ENCODE assay signal across 9 cellular contexts in genomic region chr17:83079766-83080616, GRCh38. TPM values are rescaled to one million over a fixed set of nuclear protein-coding genes. Genes with fewer than 3 reads are reported as not detected.
DNase-seq lines count a peak whose midpoint lies in the region; ATAC-seq, FAIRE-seq and TF ChIP-seq lines count a peak whose summit lies in the region.
"Had no signal": no experiment of that assay in that cellular context is flagged by ENCODE, and none has a peak within 500 bp of the region (broad histone marks: within the 10 kb centered on the region; RNA-seq: fewer than 3 reads in every experiment).

No MANE protein-coding gene starts in this region.

- FAIRE-seq in urothelium cell line (lab: Jason Lieb, UNC) = no peak

- no peak overlapping the region for H3K4me3 Mint-ChIP-seq in activated T-cell treated with anti-CD3 and anti-CD28 coated beads, Interleukin-2, amount 50 U/mL, for 24 hours
- no peak overlapping the region for H3K4me3 Mint-ChIP-seq in activated T-cell treated with anti-CD3 and anti-CD28 coated beads, Interleukin-2, amount 50 U/mL, for 4 hours
- no peak overlapping the region for H3K4me3 Mint-ChIP-seq in immature natural killer cell

- H3K27ac Mint-ChIP-seq in activated T-cell treated with anti-CD3 and anti-CD28 coated beads, Interleukin-2, amount 50 U/mL, for 24 hours = no peak overlapping the region
- H3K27ac Mint-ChIP-seq in immature natural killer cell = no peak overlapping the region

- H3K27me3 Mint-ChIP-seq in activated T-cell treated with anti-CD3 and anti-CD28 coated beads, Interleukin-2, amount 50 U/mL, for 24 hours = peaks cover 24% of the 10 kb centered on the region
- H3K27me3 Mint-ChIP-seq in activated T-cell treated with anti-CD3 and anti-CD28 coated beads, Interleukin-2, amount 50 U/mL, for 4 hours (ENCODE audit: low read depth) = peaks cover 3% of the 10 kb centered on the region
- H3K27me3 Mint-ChIP-seq in immature natural killer cell (ENCODE audit: low read depth in 3 of 3) = peaks cover 44 to 61% (median 46%) of the 10 kb centered on the region in 3 donors

- H3K4me1 Mint-ChIP-seq in activated T-cell treated with anti-CD3 and anti-CD28 coated beads, Interleukin-2, amount 50 U/mL, for 24 hours (ENCODE audit: low read depth) = peaks cover 37% of the 10 kb centered on the region
- peaks cover 30% of the 10 kb centered on the region for H3K4me1 Mint-ChIP-seq in activated T-cell treated with anti-CD3 and anti-CD28 coated beads, Interleukin-2, amount 50 U/mL, for 4 hours (ENCODE audit: low read depth)
- peaks cover 36 to 43% of the 10 kb centered on the region in 2 donors for H3K4me1 Mint-ChIP-seq in immature natural killer cell

- peaks cover 24% of the 10 kb centered on the region for H3K36me3 Mint-ChIP-seq in activated T-cell treated with anti-CD3 and anti-CD28 coated beads, Interleukin-2, amount 50 U/mL, for 24 hours (ENCODE audit: low read depth)
- no peaks in the 10 kb centered on the region for H3K36me3 Mint-ChIP-seq in activated T-cell treated with anti-CD3 and anti-CD28 coated beads, Interleukin-2, amount 50 U/mL, for 4 hours (ENCODE audit: insufficient read depth)
- H3K36me3 Mint-ChIP-seq in immature natural killer cell = peaks cover 3 to 15% (median 5%) of the 10 kb centered on the region in 3 donors

- ATAC-seq in activated T-cell treated with anti-CD3 and anti-CD28 coated beads, Interleukin-2, amount 50 U/mL, for 4 hours = no peak
- ATAC-seq in GM18861 (IDR thresholded peaks at IDR 0.05; ENCODE audit: unreplicated experiment) = no peak

- H3K9me3 Mint-ChIP-seq in activated T-cell treated with anti-CD3 and anti-CD28 coated beads, Interleukin-2, amount 50 U/mL, for 24 hours = no peaks in the 10 kb centered on the region
- H3K9me3 Mint-ChIP-seq in activated T-cell treated with anti-CD3 and anti-CD28 coated beads, Interleukin-2, amount 50 U/mL, for 4 hours = no peaks in the 10 kb centered on the region
- peaks cover 0 to 7% (median 1%) of the 10 kb centered on the region in 6 donors for H3K9me3 Mint-ChIP-seq in immature natural killer cell

- no peak for TF ChIP-seq CTCF in VCaP (conservative IDR thresholded peaks at IDR 0.05)

- DNase-seq in activated T-cell treated with anti-CD3 and anti-CD28 coated beads, Interleukin-2, amount 50 U/mL, for 24 hours = peak; percentile 48
- no peak for DNase-seq in activated T-cell treated with anti-CD3 and anti-CD28 coated beads, Interleukin-2, amount 50 U/mL, for 4 hours
- peak; percentile 54 to 68 (median 63) for DNase-seq in immature natural killer cell
- peak; percentile 36 for DNase-seq in urothelium cell line (ENCODE audit: low spot score)
- DNase-seq in UCSD-AML1 (lab: John Stamatoyannopoulos, UW; ENCODE audit: unreplicated experiment) = no peak
- no peak for DNase-seq in activated naive CD4-positive, alpha-beta T cell (lab: John Stamatoyannopoulos, UW)
- DNase-seq: GF-D8 had no signal

- H3K27ac ChIP-seq in VCaP = peak overlapping the region; percentile 80; the same call in 1 of the 2 replicates

RNA-seq across cellular contexts. Expression of gene METRNL, which starts 0.6 kb away (rescaled TPM):
- total RNA-seq in activated T-cell treated with anti-CD3 and anti-CD28 coated beads, Interleukin-2, amount 50 U/mL, for 4 hours = 10 to 100 TPM; 12.1 to 26.2 (median 23.1) TPM
- 10 to 100 TPM; 13.6 to 72.3 (median 49.2) TPM for polyA plus RNA-seq in immature natural killer cell

Comparison
In these comparisons a context has a peak if more than half of its experiments do, and no peak if none do; other contexts are left out.
1. DNase-seq: peak in activated T-cell treated with anti-CD3 and anti-CD28 coated beads, Interleukin-2, amount 50 U/mL, for 24 hours (single experiment), immature natural killer cell (3 of 3) and urothelium cell line (single experiment); none in activated T-cell treated with anti-CD3 and anti-CD28 coated beads, Interleukin-2, amount 50 U/mL, for 4 hours (single experiment), UCSD-AML1 (single experiment) and activated naive CD4-positive, alpha-beta T cell (0 of 4).